1 cellular context compared by ENCODE assay signal in genomic region chr11:61792310-61793083, GRCh38.
TF ChIP-seq lines count a peak whose summit lies in the region.

A gene with protein sequence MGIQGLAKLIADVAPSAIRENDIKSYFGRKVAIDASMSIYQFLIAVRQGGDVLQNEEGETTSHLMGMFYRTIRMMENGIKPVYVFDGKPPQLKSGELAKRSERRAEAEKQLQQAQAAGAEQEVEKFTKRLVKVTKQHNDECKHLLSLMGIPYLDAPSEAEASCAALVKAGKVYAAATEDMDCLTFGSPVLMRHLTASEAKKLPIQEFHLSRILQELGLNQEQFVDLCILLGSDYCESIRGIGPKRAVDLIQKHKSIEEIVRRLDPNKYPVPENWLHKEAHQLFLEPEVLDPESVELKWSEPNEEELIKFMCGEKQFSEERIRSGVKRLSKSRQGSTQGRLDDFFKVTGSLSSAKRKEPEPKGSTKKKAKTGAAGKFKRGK (plus strand): TSS chr11:61792911. CDS start chr11:61795362, 2,451 bp downstream.
Gene TMEM258 (minus strand): TSS chr11:61792599. CDS start chr11:61792558, 41 bp downstream.

TF ChIP-seq in K562, 482 proteins besides CTCF, POLR2A, EP300 and RAD21 (continued from another document and continues in another):
- TF ChIP-seq, protein P1, sequence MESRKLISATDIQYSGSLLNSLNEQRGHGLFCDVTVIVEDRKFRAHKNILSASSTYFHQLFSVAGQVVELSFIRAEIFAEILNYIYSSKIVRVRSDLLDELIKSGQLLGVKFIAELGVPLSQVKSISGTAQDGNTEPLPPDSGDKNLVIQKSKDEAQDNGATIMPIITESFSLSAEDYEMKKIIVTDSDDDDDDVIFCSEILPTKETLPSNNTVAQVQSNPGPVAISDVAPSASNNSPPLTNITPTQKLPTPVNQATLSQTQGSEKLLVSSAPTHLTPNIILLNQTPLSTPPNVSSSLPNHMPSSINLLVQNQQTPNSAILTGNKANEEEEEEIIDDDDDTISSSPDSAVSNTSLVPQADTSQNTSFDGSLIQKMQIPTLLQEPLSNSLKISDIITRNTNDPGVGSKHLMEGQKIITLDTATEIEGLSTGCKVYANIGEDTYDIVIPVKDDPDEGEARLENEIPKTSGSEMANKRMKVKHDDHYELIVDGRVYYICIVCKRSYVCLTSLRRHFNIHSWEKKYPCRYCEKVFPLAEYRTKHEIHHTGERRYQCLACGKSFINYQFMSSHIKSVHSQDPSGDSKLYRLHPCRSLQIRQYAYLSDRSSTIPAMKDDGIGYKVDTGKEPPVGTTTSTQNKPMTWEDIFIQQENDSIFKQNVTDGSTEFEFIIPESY (CRISPR knock-in tag; IDR thresholded peaks at IDR 0.05) = peak; percentile 61
- TF ChIP-seq ZNF217 (CRISPR knock-in tag; IDR thresholded peaks at IDR 0.05) (no peak), ZNF785 (CRISPR knock-in tag; IDR thresholded peaks at IDR 0.05) (no peak), KDM4B (IDR thresholded peaks at IDR 0.05; ENCODE audit: borderline replicate concordance in 2 of 2, low read depth in 1 of 2) (peak in 1 of 2 experiments; percentile 69; a peak in 2 of 4 replicates), HDAC8 (tag; IDR thresholded peaks at IDR 0.05) (0 out of 2 replicates have a peak, but pooled peaks have one; percentile 28), ADNP (tag; IDR thresholded peaks at IDR 0.05) (no peak), MYNN (IDR thresholded peaks at IDR 0.05) (no peak), MYNN (CRISPR knock-in tag; IDR thresholded peaks at IDR 0.05) (no peak), PRMT5 (CRISPR knock-in tag; IDR thresholded peaks at IDR 0.05) (no peak), ZNF212 (CRISPR knock-in tag; IDR thresholded peaks at IDR 0.05) (no peak), HDGF (IDR thresholded peaks at IDR 0.05) (no peak), CEBPB (tag; IDR thresholded peaks at IDR 0.05) (no peak), XRCC3 (IDR thresholded peaks at IDR 0.05) (no peak), ZNF165 (CRISPR knock-in tag; IDR thresholded peaks at IDR 0.05; ENCODE audit: borderline replicate concordance) (0 out of 2 replicates have a peak, but pooled peaks have one; percentile 27), ZNF778 (CRISPR knock-in tag; IDR thresholded peaks at IDR 0.05) (no peak), TRIM28 (IDR thresholded peaks at IDR 0.05) (no peak), NFE2 (IDR thresholded peaks at IDR 0.05; ENCODE audit: low read depth) (no peak), BRCA1 (IDR thresholded peaks at IDR 0.05) (no peak), BRCA1 (CRISPR knock-in tag; IDR thresholded peaks at IDR 0.05) (no peak), PCBP2 (IDR thresholded peaks at IDR 0.05; ENCODE audit: low read depth, low read length, poor library complexity, severe bottlenecking) (no peak), CTCFL (IDR thresholded peaks at IDR 0.05; ENCODE audit: borderline replicate concordance, insufficient read depth, low read depth, low read length, poor library complexity, severe bottlenecking) (peak; percentile 14), ZNF57 (CRISPR knock-in tag; IDR thresholded peaks at IDR 0.05) (no peak), NR2C1 (IDR thresholded peaks at IDR 0.05) (peak; percentile 91), NR2C1 (tag; IDR thresholded peaks at IDR 0.05) (peak; percentile 88), ZBED1 (IDR thresholded peaks at IDR 0.05) (0 out of 2 replicates have a peak, but pooled peaks have one; percentile 25), SNIP1 (IDR thresholded peaks at IDR 0.05; ENCODE audit: low read depth) (no peak), ZBTB8A (IDR thresholded peaks at IDR 0.05; ENCODE audit: partially characterized antibody) (no peak), PCBP1 (IDR thresholded peaks at IDR 0.05; ENCODE audit: low read depth, low read length, poor library complexity, severe bottlenecking) (no peak), ASH1L (IDR thresholded peaks at IDR 0.05; ENCODE audit: borderline replicate concordance, low read depth, partially characterized antibody) (peak; percentile 82), ZNF253 (CRISPR knock-in tag; conservative IDR thresholded peaks at IDR 0.05) (no peak), ZNF146 (CRISPR knock-in tag; IDR thresholded peaks at IDR 0.05; ENCODE audit: unreplicated experiment) (no peak), CBX2 (IDR thresholded peaks at IDR 0.05; ENCODE audit: insufficient read depth, low read length, poor library complexity, severe bottlenecking) (no peak), DLX4 (CRISPR knock-in tag; IDR thresholded peaks at IDR 0.05) (no peak), ZNF12 (CRISPR knock-in tag; IDR thresholded peaks at IDR 0.05) (0 out of 2 replicates have a peak, but pooled peaks have one; percentile 57), ZNF407 (IDR thresholded peaks at IDR 0.05; ENCODE audit: low read depth) (no peak), ZFP30 (CRISPR knock-in tag; IDR thresholded peaks at IDR 0.05; ENCODE audit: borderline replicate concordance) (no peak), RFX7 (CRISPR knock-in tag; IDR thresholded peaks at IDR 0.05) (no peak), TCF7L2 (IDR thresholded peaks at IDR 0.05; ENCODE audit: low read depth, low read length) (no peak), ZBTB1 (CRISPR knock-in tag; IDR thresholded peaks at IDR 0.05; ENCODE audit: borderline replicate concordance, low read depth) (no peak), GTF2F1 (IDR thresholded peaks at IDR 0.05; ENCODE audit: low read depth, low read length) (0 out of 2 replicates have a peak, but pooled peaks have one; percentile 13), ZNF707 (CRISPR knock-in tag; conservative IDR thresholded peaks at IDR 0.05) (no peak)
- TF ChIP-seq, protein P2, sequence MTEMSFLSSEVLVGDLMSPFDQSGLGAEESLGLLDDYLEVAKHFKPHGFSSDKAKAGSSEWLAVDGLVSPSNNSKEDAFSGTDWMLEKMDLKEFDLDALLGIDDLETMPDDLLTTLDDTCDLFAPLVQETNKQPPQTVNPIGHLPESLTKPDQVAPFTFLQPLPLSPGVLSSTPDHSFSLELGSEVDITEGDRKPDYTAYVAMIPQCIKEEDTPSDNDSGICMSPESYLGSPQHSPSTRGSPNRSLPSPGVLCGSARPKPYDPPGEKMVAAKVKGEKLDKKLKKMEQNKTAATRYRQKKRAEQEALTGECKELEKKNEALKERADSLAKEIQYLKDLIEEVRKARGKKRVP (CRISPR knock-in tag; IDR thresholded peaks at IDR 0.05) = 0 out of 2 replicates have a peak, but pooled peaks have one; percentile 38
- TF ChIP-seq, protein P3, sequence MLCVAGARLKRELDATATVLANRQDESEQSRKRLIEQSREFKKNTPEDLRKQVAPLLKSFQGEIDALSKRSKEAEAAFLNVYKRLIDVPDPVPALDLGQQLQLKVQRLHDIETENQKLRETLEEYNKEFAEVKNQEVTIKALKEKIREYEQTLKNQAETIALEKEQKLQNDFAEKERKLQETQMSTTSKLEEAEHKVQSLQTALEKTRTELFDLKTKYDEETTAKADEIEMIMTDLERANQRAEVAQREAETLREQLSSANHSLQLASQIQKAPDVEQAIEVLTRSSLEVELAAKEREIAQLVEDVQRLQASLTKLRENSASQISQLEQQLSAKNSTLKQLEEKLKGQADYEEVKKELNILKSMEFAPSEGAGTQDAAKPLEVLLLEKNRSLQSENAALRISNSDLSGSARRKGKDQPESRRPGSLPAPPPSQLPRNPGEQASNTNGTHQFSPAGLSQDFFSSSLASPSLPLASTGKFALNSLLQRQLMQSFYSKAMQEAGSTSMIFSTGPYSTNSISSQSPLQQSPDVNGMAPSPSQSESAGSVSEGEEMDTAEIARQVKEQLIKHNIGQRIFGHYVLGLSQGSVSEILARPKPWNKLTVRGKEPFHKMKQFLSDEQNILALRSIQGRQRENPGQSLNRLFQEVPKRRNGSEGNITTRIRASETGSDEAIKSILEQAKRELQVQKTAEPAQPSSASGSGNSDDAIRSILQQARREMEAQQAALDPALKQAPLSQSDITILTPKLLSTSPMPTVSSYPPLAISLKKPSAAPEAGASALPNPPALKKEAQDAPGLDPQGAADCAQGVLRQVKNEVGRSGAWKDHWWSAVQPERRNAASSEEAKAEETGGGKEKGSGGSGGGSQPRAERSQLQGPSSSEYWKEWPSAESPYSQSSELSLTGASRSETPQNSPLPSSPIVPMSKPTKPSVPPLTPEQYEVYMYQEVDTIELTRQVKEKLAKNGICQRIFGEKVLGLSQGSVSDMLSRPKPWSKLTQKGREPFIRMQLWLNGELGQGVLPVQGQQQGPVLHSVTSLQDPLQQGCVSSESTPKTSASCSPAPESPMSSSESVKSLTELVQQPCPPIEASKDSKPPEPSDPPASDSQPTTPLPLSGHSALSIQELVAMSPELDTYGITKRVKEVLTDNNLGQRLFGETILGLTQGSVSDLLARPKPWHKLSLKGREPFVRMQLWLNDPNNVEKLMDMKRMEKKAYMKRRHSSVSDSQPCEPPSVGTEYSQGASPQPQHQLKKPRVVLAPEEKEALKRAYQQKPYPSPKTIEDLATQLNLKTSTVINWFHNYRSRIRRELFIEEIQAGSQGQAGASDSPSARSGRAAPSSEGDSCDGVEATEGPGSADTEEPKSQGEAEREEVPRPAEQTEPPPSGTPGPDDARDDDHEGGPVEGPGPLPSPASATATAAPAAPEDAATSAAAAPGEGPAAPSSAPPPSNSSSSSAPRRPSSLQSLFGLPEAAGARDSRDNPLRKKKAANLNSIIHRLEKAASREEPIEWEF (CRISPR knock-in tag; IDR thresholded peaks at IDR 0.05) = no peak
- TF ChIP-seq, protein P4, sequence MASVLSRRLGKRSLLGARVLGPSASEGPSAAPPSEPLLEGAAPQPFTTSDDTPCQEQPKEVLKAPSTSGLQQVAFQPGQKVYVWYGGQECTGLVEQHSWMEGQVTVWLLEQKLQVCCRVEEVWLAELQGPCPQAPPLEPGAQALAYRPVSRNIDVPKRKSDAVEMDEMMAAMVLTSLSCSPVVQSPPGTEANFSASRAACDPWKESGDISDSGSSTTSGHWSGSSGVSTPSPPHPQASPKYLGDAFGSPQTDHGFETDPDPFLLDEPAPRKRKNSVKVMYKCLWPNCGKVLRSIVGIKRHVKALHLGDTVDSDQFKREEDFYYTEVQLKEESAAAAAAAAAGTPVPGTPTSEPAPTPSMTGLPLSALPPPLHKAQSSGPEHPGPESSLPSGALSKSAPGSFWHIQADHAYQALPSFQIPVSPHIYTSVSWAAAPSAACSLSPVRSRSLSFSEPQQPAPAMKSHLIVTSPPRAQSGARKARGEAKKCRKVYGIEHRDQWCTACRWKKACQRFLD (CRISPR knock-in tag; IDR thresholded peaks at IDR 0.05) = peak; percentile 75
